ENCODE assay signal across 13 cellular contexts in genomic region chr5:143648696-143649095, GRCh38.
A peak's percentile ranks its signal among the peaks of the same experiment; 100 is the strongest.
DNase-seq lines count a peak whose midpoint lies in the region; ATAC-seq and TF ChIP-seq lines count a peak whose summit lies in the region.
"Had no signal": no experiment of that assay in that cellular context is flagged by ENCODE, and none has a peak within 500 bp of the region (broad histone marks: within the 10 kb centered on the region; RNA-seq: fewer than 3 reads in every experiment).

No MANE protein-coding gene starts in this region.

- H3K4me2 ChIP-seq in IMR-90 (ENCODE audit: low read depth, low read length) (no peak overlapping the region), mesendoderm (ENCODE audit: low read length) (no peak overlapping the region)

- H2BK120ac ChIP-seq in IMR-90 (ENCODE audit: low read depth, low read length) = no peak overlapping the region
- H2BK120ac ChIP-seq in mesendoderm (ENCODE audit: low read depth, low read length) = no peak overlapping the region

- no peak overlapping the region for H3K18ac ChIP-seq in IMR-90 (ENCODE audit: low read depth, low read length)
- H3K18ac ChIP-seq in mesendoderm (ENCODE audit: low read length) = no peak overlapping the region

- no peak overlapping the region for H4K5ac ChIP-seq in IMR-90 (ENCODE audit: low read depth, low read length)
- H4K5ac ChIP-seq in mesendoderm (ENCODE audit: low read length) = no peak overlapping the region

- no peak overlapping the region for H3K4me3 ChIP-seq in IMR-90 (ENCODE audit: insufficient read depth, low read depth, low read length)
- no peak overlapping the region for H3K4me3 ChIP-seq in mesendoderm (ENCODE audit: low read length)
- H3K4me3 ChIP-seq: HAP-1, SJSA1 had no signal

- no peaks in the 10 kb centered on the region for H3K9me3 ChIP-seq in IMR-90 (ENCODE audit: control insufficient read depth, insufficient read depth, low read length)
- H3K9me3 ChIP-seq: HAP-1, SJSA1 had no signal

- H3K27ac ChIP-seq in IMR-90 (ENCODE audit: insufficient read depth, low read length) = no peak overlapping the region
- H3K27ac ChIP-seq in mesendoderm (ENCODE audit: low read depth, low read length) = no peak overlapping the region
- H3K27ac ChIP-seq: SJSA1 had no signal

- H4K8ac ChIP-seq in IMR-90 (ENCODE audit: low read depth in 2 of 2, low read length in 2 of 2) (no peak overlapping the region), mesendoderm (ENCODE audit: low read depth, low read length) (no peak overlapping the region)

- H3K27me3 ChIP-seq in IMR-90 (ENCODE audit: control insufficient read depth, insufficient read depth, low read length) (no peaks in the 10 kb centered on the region), mesendoderm (ENCODE audit: insufficient read depth, low read length, poor library complexity) (no peaks in the 10 kb centered on the region)
- H3K27me3 ChIP-seq: SJSA1 had no signal

- H3K9ac ChIP-seq in IMR-90 (ENCODE audit: low read depth, low read length) = no peak overlapping the region
- no peak overlapping the region for H3K9ac ChIP-seq in mesendoderm (ENCODE audit: low read length)

- dilution Hi-C loops in IMR-90 (cut with HindIII; ENCODE audit: low sequenced_read_pairs, unreplicated experiment) = no loop called here

- no peak overlapping the region for H4K91ac ChIP-seq in IMR-90 (ENCODE audit: insufficient read depth, low read depth, low read length)

- BruUV-seq in IMR-90 (replicated peaks; lab: Mats Ljungman, UMichigan) = no TSS peak

- TF ChIP-seq RAD21 in IMR-90 (IDR thresholded peaks at IDR 0.05; ENCODE audit: low read length) = peak; percentile 14; the same call in 1 of the 2 replicates

- peaks cover 5% of the 10 kb centered on the region for H3K4me1 ChIP-seq in IMR-90 (ENCODE audit: control insufficient read depth, insufficient read depth, low read length)
- no peaks in the 10 kb centered on the region for H3K4me1 ChIP-seq in mesendoderm (ENCODE audit: control insufficient read depth, low read depth, low read length)
- H3K4me1 ChIP-seq: HAP-1 had no signal

- ATAC-seq in IMR-90 (ENCODE audit: low read depth) (no peak), GM19324 (IDR thresholded peaks at IDR 0.05; ENCODE audit: low FRiP score, unreplicated experiment) (no peak)

- H3K36me3 ChIP-seq in IMR-90 (ENCODE audit: control insufficient read depth, insufficient read depth, low read length) (no peaks in the 10 kb centered on the region), mesendoderm (ENCODE audit: control insufficient read depth, insufficient read depth, low read length) (no peaks in the 10 kb centered on the region)
- H3K36me3 ChIP-seq: HAP-1, SJSA1 had no signal

- DNase-seq in ELF-1 (ENCODE audit: low read depth, low spot score) (peak; percentile 4), IMR-90 (no peak), dermis blood vessel endothelial cell (peak; percentile 3), mesendoderm (peak; percentile 43), GM03348 (ENCODE audit: low spot score) (no peak), NCI-H510A (lab: John Stamatoyannopoulos, UW) (no peak)
- DNase-seq: activated CD4-positive, CD25-positive, alpha-beta regulatory T cell treated with anti-CD3 and anti-CD28 coated beads, Interleukin-2, amount 50 U/mL, for 72 hours; activated gamma-delta T cell; Kasumi-1; small intestine had no signal

- TF ChIP-seq POLR2A in IMR-90 (IDR thresholded peaks at IDR 0.05; ENCODE audit: low read depth, low read length) = no peak

- no CpG with 5 or more reads among the region's 2 CpGs for WGBS in IMR-90 (ENCODE audit: extremely low coverage in 2 of 2, insufficient read length in 1 of 2), 2 experiments
- no CpG with 5 or more reads among the region's 2 CpGs for WGBS in mesendoderm (ENCODE audit: extremely low coverage, insufficient coverage, low lambda C conversion rate)

- H3K56ac ChIP-seq in IMR-90 (ENCODE audit: extremely low read depth, insufficient read depth, low read length) = no peak overlapping the region
- no peak overlapping the region for H3K56ac ChIP-seq in mesendoderm (ENCODE audit: low read length)

- H2BK20ac ChIP-seq in IMR-90 (ENCODE audit: low read depth, low read length) = no peak overlapping the region

- H2AK5ac ChIP-seq in IMR-90 (ENCODE audit: low read depth, low read length) (no peak overlapping the region), mesendoderm (ENCODE audit: low read length) (no peak overlapping the region)

- H3K14ac ChIP-seq in IMR-90 (replicated peaks; ENCODE audit: low read depth, low read length) = no peak overlapping the region

- no peak overlapping the region for H3K4ac ChIP-seq in IMR-90 (ENCODE audit: low read depth, low read length)
- H3K4ac ChIP-seq in mesendoderm (ENCODE audit: low read depth, low read length) = no peak overlapping the region

- no peak overlapping the region for H2AFZ ChIP-seq in IMR-90 (replicated peaks; ENCODE audit: low read length, poor library complexity)

- H2BK15ac ChIP-seq in IMR-90 (ENCODE audit: low read depth, low read length) (no peak overlapping the region), mesendoderm (replicated peaks; ENCODE audit: low read depth) (no peak overlapping the region)

- peak; percentile 17; the same call in 1 of the 2 replicates for TF ChIP-seq CTCF in IMR-90 (conservative IDR thresholded peaks at IDR 0.05; ENCODE audit: low read depth, low read length)

- H3K79me2 ChIP-seq in mesendoderm (ENCODE audit: control insufficient read depth, insufficient read depth, low read length) = no peaks in the 10 kb centered on the region

- no peak overlapping the region for H2AK9ac ChIP-seq in IMR-90 (replicated peaks; ENCODE audit: low read depth, low read length, poor library complexity)

- no peaks in the 10 kb centered on the region for H3K79me1 ChIP-seq in IMR-90 (ENCODE audit: low read depth in 1 of 2, low read length in 2 of 2)
- no peaks in the 10 kb centered on the region for H3K79me1 ChIP-seq in mesendoderm (ENCODE audit: low read length)

- in situ Hi-C loops in IMR-90 (cut with MboI; ENCODE audit: low sequenced_read_pairs) = no loop called here

- H4K20me1 ChIP-seq in IMR-90 (ENCODE audit: insufficient read depth, low read length) = no peaks in the 10 kb centered on the region

- no peak overlapping the region for H2BK5ac ChIP-seq in IMR-90 (ENCODE audit: low read depth, low read length, poor library complexity, severe bottlenecking)
- H2BK5ac ChIP-seq in mesendoderm (ENCODE audit: low read length) = no peak overlapping the region

- CTCF ChIA-PET in IMR-90 (lab: Yijun Ruan, JAX) = interaction anchor here (1.0 kb wide), 1 partner anchor 90 kb away, joined by 3 read pairs; no protein-coding TSS in a partner anchor

- intact Hi-C loops in IMR-90 (cut with micrococcal nuclease) = no loop called here

- POLR2A ChIA-PET in IMR-90 (lab: Charles Lee; ENCODE audit: unreplicated experiment) = no interaction called here

- no peak overlapping the region for H3K23ac ChIP-seq in IMR-90 (ENCODE audit: low read depth, low read length)
- H3K23ac ChIP-seq in mesendoderm (ENCODE audit: low read length) = no peak overlapping the region

- H3K9me1 ChIP-seq in IMR-90 (ENCODE audit: insufficient read depth, low read length) = peaks cover 5% of the 10 kb centered on the region

TF ChIP-seq in IMR-90, 13 proteins besides CTCF, POLR2A, EP300 and RAD21:
- no peak for TF ChIP-seq FOS (IDR thresholded peaks at IDR 0.05; ENCODE audit: low read depth, low read length)
- TF ChIP-seq CEBPB (IDR thresholded peaks at IDR 0.05; ENCODE audit: low read depth, low read length) = no peak
- TF ChIP-seq RCOR1 (IDR thresholded peaks at IDR 0.05; ENCODE audit: insufficient replicate concordance, low read length) = no peak
- no peak for TF ChIP-seq SMC3 (IDR thresholded peaks at IDR 0.05; ENCODE audit: low read depth, low read length)
- no peak for TF ChIP-seq MAZ (IDR thresholded peaks at IDR 0.05; ENCODE audit: borderline replicate concordance, low read depth, low read length)
- TF ChIP-seq BHLHE40 (IDR thresholded peaks at IDR 0.05; ENCODE audit: low read depth, low read length) = no peak
- no peak for TF ChIP-seq MXI1 (IDR thresholded peaks at IDR 0.05; ENCODE audit: borderline replicate concordance, low read depth, low read length)
- no peak for TF ChIP-seq NFE2L2 (IDR thresholded peaks at IDR 0.05; ENCODE audit: low read depth, low read length)
- TF ChIP-seq CHD1 (IDR thresholded peaks at IDR 0.05; ENCODE audit: low read depth, low read length) = no peak
- TF ChIP-seq USF2 (IDR thresholded peaks at IDR 0.05; ENCODE audit: low read depth, low read length) = no peak
- TF ChIP-seq RFX5 (IDR thresholded peaks at IDR 0.05; ENCODE audit: low read depth, low read length) = no peak
- TF ChIP-seq MAFK (IDR thresholded peaks at IDR 0.05; ENCODE audit: low read depth, low read length) = no peak
- no peak for TF ChIP-seq ELK1 (IDR thresholded peaks at IDR 0.05; ENCODE audit: borderline replicate concordance, low read depth, low read length)

Comparison
In these comparisons a context has a peak if more than half of its experiments do, and no peak if none do; other contexts are left out.
1. DNase-seq: peak in ELF-1 (single experiment), dermis blood vessel endothelial cell (single experiment) and mesendoderm (single experiment); none in IMR-90 (single experiment), GM03348 (single experiment) and NCI-H510A (single experiment).